26 cellular contexts compared by ENCODE assay signal in genomic region chrX:943035-943434, GRCh38.
DNase-seq lines count a peak whose midpoint lies in the region; TF ChIP-seq lines count a peak whose summit lies in the region.
"Had no signal": no experiment of that assay in that cellular context is flagged by ENCODE, and none has a peak within 500 bp of the region (broad histone marks: within the 10 kb centered on the region; RNA-seq: fewer than 3 reads in every experiment).

No MANE protein-coding gene starts in this region.

- no peak for DNase-seq in HK-2 (ENCODE audit: unreplicated experiment)
- DNase-seq: 8988T; ACHN; AML-193; BE2C; C1 segment of cervical spinal cord; Caco-2; Calu3; CD4-positive, alpha-beta memory T cell; CD4-positive, alpha-beta T cell; CD4-positive, CD25-positive, alpha-beta regulatory T cell; CD8-positive, alpha-beta memory T cell; COR-L47; DMS 273 treated with DMSO at 0.1 percent for 48 hours; DMS153; DMS53; DMS79; DMS79 treated with DMSO at 0.1 percent for 48 hours; DND-41; EL had no signal

- H3K36me3 ChIP-seq in HEK293 (ENCODE audit: control insufficient read depth in 2 of 2, insufficient read depth in 1 of 2, low read length in 2 of 2), result no peaks in the 10 kb centered on the region
- H3K36me3 ChIP-seq: BE2C; BLaER1; BLaER1 treated with 17β-estradiol and CSF1 and Interleukin-3, amounts not matched to agents 10 nM and 100 nM had no signal

- TF ChIP-seq CTCF in HEK293 (tag by site-specific recombination; IDR thresholded peaks at IDR 0.05), result no peak

- no peaks in the 10 kb centered on the region for H3K9me3 ChIP-seq in HEK293 (ENCODE audit: control insufficient read depth, insufficient read depth, low read depth, low read length)
- H3K9me3 ChIP-seq: BE2C, BLaER1, Caco-2 had no signal

- POLR2A ChIA-PET in HEK293 (lab: Yijun Ruan, JAX), result no interaction called here

- CTCF ChIA-PET in HEK293 (lab: Yijun Ruan, JAX), result no interaction called here

- H3K27ac ChIP-seq in HEK293 (ENCODE audit: extremely low read depth, low read depth, low read length), result no peak overlapping the region
- H3K27ac ChIP-seq: 22Rv1; A549; BLaER1; BLaER1 treated with 17β-estradiol and CSF1 and Interleukin-3, amounts not matched to agents 10 nM and 100 nM; C4-2B had no signal

- no peaks in the 10 kb centered on the region for H3K4me1 ChIP-seq in HEK293 (ENCODE audit: control insufficient read depth, insufficient read depth, low read length)
- H3K4me1 ChIP-seq: A549, BE2C, Caco-2 had no signal

- H3K4me3 ChIP-seq in HEK293 (ENCODE audit: low read depth, low read length), result no peak overlapping the region
- H3K4me3 ChIP-seq: A549; BLaER1; BLaER1 treated with 17β-estradiol and CSF1 and Interleukin-3, amounts not matched to agents 10 nM and 100 nM had no signal

TF ChIP-seq in HEK293, 187 proteins besides CTCF, POLR2A, EP300 and RAD21:
- TF ChIP-seq SALL2 (tag by site-specific recombination; IDR thresholded peaks at IDR 0.05; ENCODE audit: borderline replicate concordance), result no peak
- peak; percentile 95; the same call in 1 of the 2 replicates for TF ChIP-seq ZNF596 (tag by site-specific recombination; IDR thresholded peaks at IDR 0.05)
- TF ChIP-seq ZBTB1 (tag by site-specific recombination; IDR thresholded peaks at IDR 0.05), result no peak
- no peak for TF ChIP-seq ZNF843 (tag by site-specific recombination; IDR thresholded peaks at IDR 0.05)
- no peak for TF ChIP-seq ZNF26 (tag by site-specific recombination; IDR thresholded peaks at IDR 0.05)
TF ChIP-seq in HEK293: peak in this region for 1.
